ENCODE assay signal across 8 cellular contexts in the genomic region with DNA sequence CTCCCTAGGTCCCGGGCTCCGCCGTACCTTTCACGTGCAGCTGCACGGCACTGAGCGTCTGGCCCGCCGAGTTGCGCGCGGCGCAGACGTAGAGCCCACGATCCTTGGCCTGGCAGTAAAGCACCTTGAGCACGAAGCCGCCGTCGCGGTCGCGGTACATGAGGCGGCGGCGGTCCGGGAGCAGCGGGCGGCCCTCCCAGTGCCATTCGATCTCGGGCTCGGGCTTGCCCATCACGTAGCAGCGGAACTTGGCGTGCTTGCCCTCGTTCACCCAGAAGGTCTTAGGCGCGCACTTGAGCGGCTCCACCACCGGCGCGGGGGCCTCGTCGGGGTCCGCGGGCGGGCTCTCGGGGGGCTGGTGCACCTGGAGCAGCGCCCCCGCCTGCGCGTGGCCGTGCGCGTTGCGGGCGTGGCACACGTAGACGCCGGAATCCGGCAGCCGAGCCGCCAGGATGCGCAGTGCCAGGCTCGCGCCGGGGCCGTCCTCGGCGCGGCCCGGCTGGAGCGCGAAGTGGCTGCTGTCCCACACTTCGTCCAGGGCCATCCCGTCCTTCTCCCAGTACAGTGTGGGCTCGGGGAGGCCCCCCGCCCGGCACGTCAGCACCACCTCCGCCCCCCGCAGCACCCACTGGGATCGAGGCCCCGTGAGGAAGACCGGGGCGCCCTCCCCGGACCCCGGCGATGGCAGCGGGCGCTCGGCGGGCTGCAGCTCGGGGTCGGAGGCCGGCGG. TPM values are rescaled to one million over a fixed set of nuclear protein-coding genes. Genes with fewer than 3 reads are reported as not detected.
DNase-seq lines count a peak whose midpoint lies in the region; ATAC-seq and TF ChIP-seq lines count a peak whose summit lies in the region.

No MANE protein-coding gene starts in this region.

- H2BK5ac ChIP-seq in neuronal stem cell (ENCODE audit: low read length) = peak overlapping the region; percentile 50

- H3K18ac ChIP-seq in neuronal stem cell (ENCODE audit: low read length) = peak overlapping the region; percentile 100

- no peaks in the 10 kb centered on the region for H3K4me1 Mint-ChIP-seq in T-helper 17 cell

- H3K27ac ChIP-seq in neuronal stem cell (replicated peaks; ENCODE audit: low read length) = no peak overlapping the region

- peak overlapping the region; percentile 94 for H3K4ac ChIP-seq in neuronal stem cell (ENCODE audit: low read length)

- peak overlapping the region; percentile 91 for H3K4me2 ChIP-seq in neuronal stem cell (ENCODE audit: insufficient read depth, low read length, poor library complexity, severe bottlenecking)

- H3K23ac ChIP-seq in neuronal stem cell (ENCODE audit: low read depth, low read length, poor library complexity) = peak overlapping the region; percentile 93

- peak overlapping the region; percentile 99 for H3K14ac ChIP-seq in neuronal stem cell (ENCODE audit: low read length)

- peaks cover 9% of the 10 kb centered on the region for H3K79me1 ChIP-seq in neuronal stem cell (ENCODE audit: low read depth, low read length)

- peak overlapping the region; percentile 82 for H4K8ac ChIP-seq in neuronal stem cell (ENCODE audit: low read depth, low read length)

- no peak overlapping the region for H4K91ac ChIP-seq in neuronal stem cell (ENCODE audit: low read depth, low read length, poor library complexity)

- no peaks in the 10 kb centered on the region for H3K9me3 ChIP-seq in T-helper 17 cell (ENCODE audit: control insufficient read depth, low read length, poor library complexity, severe bottlenecking)
- no peaks in the 10 kb centered on the region for H3K9me3 ChIP-seq in neuronal stem cell (replicated peaks in 1 of 2; ENCODE audit: control insufficient read depth in 2 of 2, insufficient read depth in 1 of 2, low read depth in 1 of 2, low read length in 2 of 2)

- no CpG with 5 or more reads among the region's 95 CpGs for WGBS in neuronal stem cell (ENCODE audit: extremely low coverage in 2 of 2, insufficient read length in 2 of 2, insufficient replicate concordance in 1 of 2), 2 donors

- no peak overlapping the region for H2BK120ac ChIP-seq in neuronal stem cell (ENCODE audit: low read depth, low read length)

- H3K4me1 ChIP-seq in neuronal stem cell (ENCODE audit: control insufficient read depth in 2 of 2, insufficient read depth in 1 of 2, low read depth in 1 of 2, low read length in 2 of 2) = peaks cover 9 to 11% of the 10 kb centered on the region in 2 donors

- DNase-seq in NCI-H2196 (lab: John Stamatoyannopoulos, UW; ENCODE audit: unreplicated experiment) = peak; percentile 31
- no peak for DNase-seq in NCI-H2196 treated with DMSO at 0.1 percent for 48 hours (lab: John Stamatoyannopoulos, UW; ENCODE audit: unreplicated experiment)
- no peak for DNase-seq in T-helper 17 cell
- DNase-seq in fibroblast of the aortic adventitia (ENCODE audit: low read depth) = peak; percentile 14
- peak; percentile 39 for DNase-seq in neuronal stem cell (ENCODE audit: low spot score)
- DNase-seq in activated CD4-positive, CD25-positive, alpha-beta regulatory T cell treated with anti-CD3 and anti-CD28 coated beads, Interleukin-2, amount 50 U/mL, for 72 hours = no peak
- DNase-seq in GF-D8 (lab: John Stamatoyannopoulos, UW) = no peak

- H3K27ac Mint-ChIP-seq in T-helper 17 cell = no peak overlapping the region

- peak overlapping the region; percentile 74 for H3K4me3 ChIP-seq in fibroblast of the aortic adventitia (ENCODE audit: low read depth, low read length)
- H3K4me3 ChIP-seq in neuronal stem cell (ENCODE audit: low read length in 2 of 2) = peak overlapping the region; percentile 86 to 94

- ATAC-seq in T-helper 17 cell = peak; percentile 32
- ATAC-seq in GM18907 (IDR thresholded peaks at IDR 0.05; ENCODE audit: unreplicated experiment) = no peak

- peak overlapping the region; percentile 83 for H2AK5ac ChIP-seq in neuronal stem cell (ENCODE audit: low read depth, low read length)

- peak overlapping the region; percentile 98 for H2AFZ ChIP-seq in neuronal stem cell (ENCODE audit: low read length)

- H3K27me3 ChIP-seq in neuronal stem cell (ENCODE audit: control insufficient read depth in 3 of 3, insufficient read depth in 3 of 3, low read depth in 1 of 3, low read length in 3 of 3) = peaks cover 0 to 3% (median 2%) of the 10 kb centered on the region in 3 experiments

- H3K9ac ChIP-seq in neuronal stem cell (ENCODE audit: low read depth, low read length, poor library complexity) = peak overlapping the region; percentile 99

- peaks cover 69% of the 10 kb centered on the region for H3K27me3 Mint-ChIP-seq in T-helper 17 cell

- TF ChIP-seq CTCF in fibroblast of the aortic adventitia (IDR thresholded peaks at IDR 0.05; ENCODE audit: insufficient read depth, low read length) = no peak

- peaks cover 5% of the 10 kb centered on the region for H3K36me3 Mint-ChIP-seq in T-helper 17 cell (ENCODE audit: low read depth)

- H2BK15ac ChIP-seq in neuronal stem cell (ENCODE audit: low read length) = peak overlapping the region; percentile 49

- peak overlapping the region; percentile 84 for H2BK12ac ChIP-seq in neuronal stem cell (ENCODE audit: low read length)

- peaks cover 16 to 46% of the 10 kb centered on the region in 2 donors for H3K36me3 ChIP-seq in neuronal stem cell (replicated peaks in 1 of 2; ENCODE audit: control insufficient read depth in 2 of 2, insufficient read depth in 2 of 2, low read length in 2 of 2)

- peak overlapping the region; percentile 65 for H3K4me3 Mint-ChIP-seq in T-helper 17 cell

RNA-seq across cellular contexts. Expression of gene OBSL1, which starts 1.0 kb away (rescaled TPM):
- 1 to 10 TPM in 1 of 2 donors, under 1 TPM in 1; 0.67 to 1.1 TPM for total RNA-seq in T-helper 17 cell
- total RNA-seq in fibroblast of the aortic adventitia (ENCODE audit: low replicate concordance) = 39.2 and 90.4 TPM in 2 replicates
- 40.6 TPM for polyA plus RNA-seq in neuronal stem cell (2013, experiment 1 of 2)
- polyA plus RNA-seq in neuronal stem cell (2013, experiment 2 of 2) = 41.4 TPM

RNA-seq across cellular contexts. Expression of gene INHA, which starts 1.8 kb away (rescaled TPM):
- total RNA-seq in T-helper 17 cell = not detected
- 0.18 and 2.0 TPM in 2 replicates for total RNA-seq in fibroblast of the aortic adventitia (ENCODE audit: low replicate concordance)
- 0.50 TPM for polyA plus RNA-seq in neuronal stem cell (2013, experiment 1 of 2)
- polyA plus RNA-seq in neuronal stem cell (2013, experiment 2 of 2) = 0.35 TPM

RNA-seq across cellular contexts. Expression of gene TMEM198, which starts 26.5 kb away (rescaled TPM):
- total RNA-seq in T-helper 17 cell = under 1 TPM; 0.42 to 0.77 TPM
- total RNA-seq in fibroblast of the aortic adventitia (ENCODE audit: low replicate concordance) = 1.1 and 2.8 TPM in 2 replicates
- 2.7 TPM for polyA plus RNA-seq in neuronal stem cell (2013, experiment 1 of 2)
- 1.8 TPM for polyA plus RNA-seq in neuronal stem cell (2013, experiment 2 of 2)

RNA-seq across cellular contexts. Expression of gene CHPF, which starts 26.8 kb away (rescaled TPM):
- total RNA-seq in T-helper 17 cell = 10 to 100 TPM in 1 of 2 donors, 1 to 10 TPM in 1; 9.4 to 10.4 TPM
- total RNA-seq in fibroblast of the aortic adventitia (ENCODE audit: low replicate concordance) = 62.4 and 271 TPM in 2 replicates
- polyA plus RNA-seq in neuronal stem cell (2013, experiment 1 of 2) = 12.6 TPM
- 12.8 TPM for polyA plus RNA-seq in neuronal stem cell (2013, experiment 2 of 2)

RNA-seq across cellular contexts. Expression of gene STK11IP, which starts 27.3 kb away (rescaled TPM):
- total RNA-seq in T-helper 17 cell (10 to 100 TPM; 35.8 to 40.6 TPM), fibroblast of the aortic adventitia (ENCODE audit: low replicate concordance) (11.7 and 12.3 TPM in 2 replicates)
- polyA plus RNA-seq in neuronal stem cell (2013, experiment 1 of 2) = 12.9 TPM
- 12.0 TPM for polyA plus RNA-seq in neuronal stem cell (2013, experiment 2 of 2)

Comparison
In these comparisons a context has a peak if more than half of its experiments do, and no peak if none do; other contexts are left out.
1. DNase-seq: peak in NCI-H2196 (single experiment), fibroblast of the aortic adventitia (single experiment) and neuronal stem cell (single experiment); none in NCI-H2196 treated with DMSO at 0.1 percent for 48 hours (single experiment), T-helper 17 cell (0 of 3), activated CD4-positive, CD25-positive, alpha-beta regulatory T cell treated with anti-CD3 and anti-CD28 coated beads, Interleukin-2, amount 50 U/mL, for 72 hours (single experiment) and GF-D8 (single experiment).
2. RNA of gene OBSL1, which starts 1.0 kb away (total RNA-seq): 39.2 to 90.4 TPM in fibroblast of the aortic adventitia; 0.67 to 1.1 TPM in T-helper 17 cell; every median in the first group is over 10 times any median in the second.